21 cellular contexts compared by ENCODE assay signal in the genomic region with DNA sequence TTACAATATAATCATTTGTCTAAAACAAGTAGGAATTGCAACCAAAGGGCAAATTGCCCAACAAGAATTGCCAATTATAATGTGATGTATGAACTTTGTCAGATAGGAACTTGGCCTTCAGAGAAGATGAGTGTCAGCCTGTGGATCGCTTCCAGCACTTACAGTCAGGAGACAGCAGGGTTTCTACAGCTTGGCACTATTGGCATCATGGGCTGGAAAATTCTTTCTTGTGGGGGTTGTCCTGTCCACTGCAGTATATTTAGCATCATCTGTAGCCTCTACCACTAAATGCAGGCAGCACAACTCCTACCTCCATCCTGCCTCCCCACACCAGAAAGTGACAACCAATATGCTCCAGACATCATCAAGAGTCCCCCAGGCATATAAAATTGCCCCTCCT.
"Had no signal": no experiment of that assay in that cellular context is flagged by ENCODE, and none has a peak within 500 bp of the region (broad histone marks: within the 10 kb centered on the region; RNA-seq: fewer than 3 reads in every experiment).

No MANE protein-coding gene starts in this region.

- DNase-seq: KBM-7, NCI-H1092, NCI-H1105 treated with DMSO at 0.1 percent for 48 hours, NCI-H1417 treated with DMSO at 0.1 percent for 48 hours, NCI-H146, NCI-H1694 treated with DMSO at 0.1 percent for 48 hours, NCI-H1930, NCI-H2081, NCI-H2107, NCI-H226, NCI-H446, NCI-H510A, NCI-H524 treated with DMSO at 0.1 percent for 48 hours, NCI-H69, NCI-H774, PC-3, SIG-M5 had no signal

- H3K27ac ChIP-seq: RWPE1, SJSA1, SK-N-MC had no signal

- H3K4me1 ChIP-seq: SJSA1 had no signal

- H3K27me3 ChIP-seq: SJSA1 had no signal

- H3K36me3 ChIP-seq: SJSA1 had no signal

- ATAC-seq: Panc1, PC-3 had no signal

- H3K4me3 ChIP-seq: SJSA1, SK-N-MC had no signal

- H3K9me3 ChIP-seq: SJSA1 had no signal
